38 cellular contexts compared by ENCODE assay signal in genomic region chr11:58068640-58069039, GRCh38. TPM values are rescaled to one million over a fixed set of nuclear protein-coding genes. Genes with fewer than 3 reads are reported as not detected.
DNase-seq lines count a peak whose midpoint lies in the region; ATAC-seq and TF ChIP-seq lines count a peak whose summit lies in the region.
"Had no signal": no experiment of that assay in that cellular context is flagged by ENCODE, and none has a peak within 500 bp of the region (broad histone marks: within the 10 kb centered on the region; RNA-seq: fewer than 3 reads in every experiment).

No MANE protein-coding gene starts in this region.

- TF ChIP-seq POLR2A in esophagus muscularis mucosa (IDR thresholded peaks at IDR 0.05; ENCODE audit: low read depth) = no peak
- TF ChIP-seq POLR2A in adrenal gland (IDR thresholded peaks at IDR 0.05) = no peak

- TF ChIP-seq EP300 in esophagus muscularis mucosa (IDR thresholded peaks at IDR 0.05) = no peak

- CTCF ChIA-PET in PC-3 (lab: Charles Lee) = interaction anchor here (0.6 kb wide), 1 partner anchor 69 kb away, joined by 3 read pairs; no protein-coding TSS in a partner anchor

- H3K27me3 ChIP-seq in PC-3 (ENCODE audit: low read length) = peaks cover 17% of the 10 kb centered on the region; the same call in 1 of the 2 replicates
- H3K27me3 ChIP-seq in esophagus muscularis mucosa = no peaks in the 10 kb centered on the region
- H3K27me3 ChIP-seq in adrenal gland = no peaks in the 10 kb centered on the region
- H3K27me3 ChIP-seq: BE2C, SJCRH30, suprapubic skin had no signal

- no peaks in the 10 kb centered on the region for H4K20me1 ChIP-seq in PC-3 (ENCODE audit: low read length)

- WGBS in esophagus muscularis mucosa = 90% methylated on average over 5 of the region's 5 CpGs
- 71 to 78% (median 72%) methylated on average over 5 of the region's 5 CpGs for WGBS in adrenal gland, 4 donors

- BruUV-seq in PC-3 (replicated peaks; lab: Mats Ljungman, UMichigan) = no TSS peak

- no peaks in the 10 kb centered on the region for H3K9me3 ChIP-seq in PC-3 (ENCODE audit: low read length)
- no peaks in the 10 kb centered on the region for H3K9me3 ChIP-seq in esophagus muscularis mucosa
- H3K9me3 ChIP-seq in adrenal gland (replicated peaks in 1 of 3) = no peaks in the 10 kb centered on the region
- H3K9me3 ChIP-seq: BE2C, mucosa of descending colon, SJCRH30, suprapubic skin had no signal

- peak; percentile 11; the same call in 1 of the 2 replicates for TF ChIP-seq CTCF in 22Rv1 (IDR thresholded peaks at IDR 0.05)
- peak; percentile 22 for TF ChIP-seq CTCF in GM12873 (IDR thresholded peaks at IDR 0.05; ENCODE audit: insufficient read depth, low read depth, low read length, missing control alignments)
- TF ChIP-seq CTCF in PC-3 (conservative IDR thresholded peaks at IDR 0.05; ENCODE audit: low read depth, low read length) = peak; percentile 32; the same call in 1 of the 2 replicates
- TF ChIP-seq CTCF in esophagus muscularis mucosa (IDR thresholded peaks at IDR 0.05) = no peak
- no peak for TF ChIP-seq CTCF in adrenal gland (IDR thresholded peaks at IDR 0.05)

- no peaks in the 10 kb centered on the region for H3K79me2 ChIP-seq in PC-3 (ENCODE audit: low read length)

- no peak overlapping the region for H3K27ac ChIP-seq in 22Rv1
- H3K27ac ChIP-seq in PC-3 (ENCODE audit: low read length) = no peak overlapping the region
- H3K27ac ChIP-seq in esophagus muscularis mucosa (replicated peaks in 1 of 4) = no peak overlapping the region
- H3K27ac ChIP-seq in adrenal gland = no peak overlapping the region
- H3K27ac ChIP-seq: GM23248, SJCRH30, suprapubic skin had no signal

- DNase-seq in PC-3 (no peak), esophagus muscularis mucosa (ENCODE audit: extremely low spot score) (peak; percentile 72), NCI-H748 (lab: John Stamatoyannopoulos, UW; ENCODE audit: unreplicated experiment) (no peak), adrenal gland (no peak)
- DNase-seq: ACHN; activated effector memory CD4-positive, alpha-beta T cell treated with Interleukin-2 at 50 U/mL for 16 hours; activated T-cell treated with anti-CD3 and anti-CD28 coated beads, Interleukin-2, amount 50 U/mL, for 1 hour; anterior cingulate cortex; BE2C; CD8-positive, alpha-beta memory T cell; DMS153; GM23248; hippocampal formation; mucosa of descending colon; NCI-H1092 treated with DMSO at 0.1 percent for 48 hours; NCI-H187 treated with DMSO at 0.1 percent for 48 hours; NCI-H524; NK-92 treated with Interleukin-12 subunit alpha and Interleukin-12 subunit beta, amount 100 ng/mL, for 24 hours; SJCRH30; stimulated activated naive CD4-positive, alpha-beta T cell treated with Interleukin-2 at 50 U/mL for 16 hours; T-cell had no signal

- no peak for ATAC-seq in PC-3
- no peak for ATAC-seq in GM21723 (IDR thresholded peaks at IDR 0.05; ENCODE audit: unreplicated experiment)
- ATAC-seq in GM18867 (IDR thresholded peaks at IDR 0.05; ENCODE audit: unreplicated experiment) = no peak
- ATAC-seq: activated naive CD4-positive, alpha-beta T cell treated with anti-CD3 and anti-CD28 coated beads, Interleukin-2, amount 50 U/mL, for 72 hours; mucosa of descending colon; T-cell had no signal

- no peaks in the 10 kb centered on the region for H3F3A ChIP-seq in PC-3 (ENCODE audit: low read length, unreplicated experiment)

- H3K4me2 ChIP-seq in PC-3 (ENCODE audit: low read length) = no peak overlapping the region

- no peak overlapping the region for H3K4me3 ChIP-seq in PC-3 (ENCODE audit: low read length)
- no peak overlapping the region for H3K4me3 ChIP-seq in esophagus muscularis mucosa
- no peak overlapping the region for H3K4me3 ChIP-seq in adrenal gland
- H3K4me3 ChIP-seq: GM23248, mucosa of descending colon, SJCRH30, suprapubic skin had no signal

- POLR2A ChIA-PET in PC-3 (lab: Charles Lee; ENCODE audit: unreplicated experiment) = no interaction called here

- no peak overlapping the region for H2AFZ ChIP-seq in PC-3 (ENCODE audit: low read length)
- H2AFZ ChIP-seq: GM23248 had no signal

- H3K9ac ChIP-seq in PC-3 (ENCODE audit: low read length) = no peak overlapping the region
- H3K9ac ChIP-seq: GM23248 had no signal

- intact Hi-C loops in PC-3 (cut with micrococcal nuclease) (no loop called here), esophagus muscularis mucosa (cut with DNase I) (no loop called here), adrenal gland (cut with DNase I) (no loop called here)

- H3K36me3 ChIP-seq in PC-3 (ENCODE audit: low read depth, low read length) (no peaks in the 10 kb centered on the region), esophagus muscularis mucosa (no peaks in the 10 kb centered on the region), adrenal gland (replicated peaks in 1 of 2) (no peaks in the 10 kb centered on the region)
- H3K36me3 ChIP-seq: BE2C, SJCRH30, suprapubic skin had no signal

- H3K9me2 ChIP-seq in PC-3 (replicated peaks; ENCODE audit: low read length) = no peaks in the 10 kb centered on the region

- H3K4me1 ChIP-seq in PC-3 (ENCODE audit: insufficient read depth, low read length) = no peaks in the 10 kb centered on the region
- no peaks in the 10 kb centered on the region for H3K4me1 ChIP-seq in esophagus muscularis mucosa
- H3K4me1 ChIP-seq in adrenal gland (replicated peaks in 1 of 2) = no peaks in the 10 kb centered on the region
- H3K4me1 ChIP-seq: BE2C, SJCRH30, suprapubic skin had no signal

RNA-seq across cellular contexts. Expression of gene OR6Q1, which starts 37.9 kb away (rescaled TPM):
- total RNA-seq in PC-3 (2014; rRNA removed) (not detected in 2 replicates), esophagus muscularis mucosa (not detected), adrenal gland (not detected)
- polyA plus RNA-seq in adrenal gland = not detected
- total RNA-seq: activated CD4-positive, alpha-beta T cell treated with anti-CD3 and anti-CD28 coated beads, Interleukin-2, amount 10 ng/mL, durations not matched to agents 24 days and 14 days; activated CD8-positive, alpha-beta memory T cell treated with anti-CD3 and anti-CD28 coated beads for 36 hours; bronchial epithelial cell; CD8-positive, alpha-beta memory T cell; endothelial cell of umbilical vein; fibroblast of lung; GM23248; HT-29; lung microvascular endothelial cell; M059J; mucosa of descending colon; osteocyte; SJCRH30; skeletal muscle tissue; T-cell; ureter had no signal
- polyA plus RNA-seq: CD8-positive, alpha-beta memory T cell; endothelial cell of umbilical vein; fibroblast of lung; GM23248 had no signal

RNA-seq across cellular contexts. Expression of gene OR9Q1, which starts 45.0 kb away (rescaled TPM):
- not detected in 2 replicates for total RNA-seq in PC-3 (2014; rRNA removed)
- total RNA-seq in esophagus muscularis mucosa = not detected
- total RNA-seq in adrenal gland = not detected
- polyA plus RNA-seq in adrenal gland = not detected
- total RNA-seq: activated CD4-positive, alpha-beta T cell treated with anti-CD3 and anti-CD28 coated beads, Interleukin-2, amount 10 ng/mL, durations not matched to agents 24 days and 14 days; activated CD8-positive, alpha-beta memory T cell treated with anti-CD3 and anti-CD28 coated beads for 36 hours; activated naive CD4-positive, alpha-beta T cell treated with anti-CD3 and anti-CD28 coated beads, Interleukin-2, amount 50 U/mL, for 72 hours; bronchial epithelial cell; CD8-positive, alpha-beta memory T cell; endothelial cell of umbilical vein; fibroblast of lung; GM23248; HT-29; lung microvascular endothelial cell; M059J; mucosa of descending colon; osteocyte; SJCRH30; skeletal muscle tissue; T-cell; ureter had no signal
- polyA plus RNA-seq: CD8-positive, alpha-beta memory T cell; endothelial cell of umbilical vein; fibroblast of lung; GM23248 had no signal

RNA-seq across cellular contexts. Expression of gene OR9I1, which starts 56.7 kb away (rescaled TPM):
- total RNA-seq in PC-3 (2014; rRNA removed) = not detected in 2 replicates
- not detected for total RNA-seq in esophagus muscularis mucosa
- total RNA-seq in adrenal gland = not detected
- not detected for polyA plus RNA-seq in adrenal gland
- total RNA-seq: activated CD4-positive, alpha-beta T cell treated with anti-CD3 and anti-CD28 coated beads, Interleukin-2, amount 10 ng/mL, durations not matched to agents 24 days and 14 days; activated CD8-positive, alpha-beta memory T cell treated with anti-CD3 and anti-CD28 coated beads for 36 hours; activated naive CD4-positive, alpha-beta T cell treated with anti-CD3 and anti-CD28 coated beads, Interleukin-2, amount 50 U/mL, for 72 hours; bronchial epithelial cell; CD8-positive, alpha-beta memory T cell; endothelial cell of umbilical vein; fibroblast of lung; GM23248; HT-29; lung microvascular endothelial cell; M059J; mucosa of descending colon; osteocyte; SJCRH30; skeletal muscle tissue; suprapubic skin; T-cell; ureter had no signal
- polyA plus RNA-seq: CD8-positive, alpha-beta memory T cell; endothelial cell of umbilical vein; fibroblast of lung; GM23248 had no signal

Comparison
In these comparisons a context has a peak if more than half of its experiments do, and no peak if none do; other contexts are left out.
1. CTCF ChIP-seq: peak in 22Rv1 (single experiment), GM12873 (single experiment) and PC-3 (single experiment); none in esophagus muscularis mucosa (0 of 3) and adrenal gland (0 of 6).